In the genomic region with DNA sequence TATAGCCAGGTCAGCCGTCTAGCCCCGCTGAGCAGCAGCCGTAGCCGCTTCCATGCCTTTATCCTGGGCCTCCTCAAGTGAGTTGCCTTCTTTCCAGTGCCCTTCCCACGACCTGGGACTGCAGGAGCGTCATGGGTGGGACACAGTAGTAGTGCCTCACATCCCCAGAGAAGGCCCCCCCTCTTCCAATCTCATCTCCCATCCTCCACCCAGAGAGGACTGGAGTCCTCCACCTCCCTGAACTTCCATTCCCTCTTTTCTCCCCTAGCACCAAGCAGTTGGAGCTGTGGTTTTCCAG, we compare ENCODE assay signal across 1 cellular context.
TF ChIP-seq lines count a peak whose summit lies in the region.

No MANE protein-coding gene starts in this region.

TF ChIP-seq in K562, 482 proteins besides CTCF, POLR2A, EP300 and RAD21:
- no peak for TF ChIP-seq TEAD4 (IDR thresholded peaks at IDR 0.05; ENCODE audit: low read length)
- TF ChIP-seq TEAD4 (CRISPR knock-in tag; IDR thresholded peaks at IDR 0.05; ENCODE audit: borderline replicate concordance), result 0 out of 2 replicates have a peak, but pooled peaks have one; percentile 41
- no peak for TF ChIP-seq MBD2 (IDR thresholded peaks at IDR 0.05; ENCODE audit: borderline replicate concordance, low read depth)
- TF ChIP-seq PHB2 (IDR thresholded peaks at IDR 0.05; ENCODE audit: low read depth), result no peak
- TF ChIP-seq, protein P1, sequence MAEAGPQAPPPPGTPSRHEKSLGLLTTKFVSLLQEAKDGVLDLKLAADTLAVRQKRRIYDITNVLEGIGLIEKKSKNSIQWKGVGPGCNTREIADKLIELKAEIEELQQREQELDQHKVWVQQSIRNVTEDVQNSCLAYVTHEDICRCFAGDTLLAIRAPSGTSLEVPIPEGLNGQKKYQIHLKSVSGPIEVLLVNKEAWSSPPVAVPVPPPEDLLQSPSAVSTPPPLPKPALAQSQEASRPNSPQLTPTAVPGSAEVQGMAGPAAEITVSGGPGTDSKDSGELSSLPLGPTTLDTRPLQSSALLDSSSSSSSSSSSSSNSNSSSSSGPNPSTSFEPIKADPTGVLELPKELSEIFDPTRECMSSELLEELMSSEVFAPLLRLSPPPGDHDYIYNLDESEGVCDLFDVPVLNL (CRISPR knock-in tag; IDR thresholded peaks at IDR 0.05; ENCODE audit: low read depth), result 0 out of 2 replicates have a peak, but pooled peaks have one; percentile 3
TF ChIP-seq in K562: peak in this region for 2.
